In genomic region chr1:202576816-202577215, GRCh38 we compare ENCODE assay signal across 14 cellular contexts.
DNase-seq lines count a peak whose midpoint lies in the region; ATAC-seq and TF ChIP-seq lines count a peak whose summit lies in the region.
"Had no signal": no experiment of that assay in that cellular context is flagged by ENCODE, and none has a peak within 500 bp of the region (broad histone marks: within the 10 kb centered on the region; RNA-seq: fewer than 3 reads in every experiment).

No MANE protein-coding gene starts in this region.

- TF ChIP-seq POLR2A in breast epithelium (IDR thresholded peaks at IDR 0.05), result no peak

- H3K27me3 ChIP-seq in breast epithelium, result no peaks in the 10 kb centered on the region
- no peaks in the 10 kb centered on the region for H3K27me3 ChIP-seq in upper lobe of right lung
- H3K27me3 ChIP-seq: testis had no signal

- H3K4me3 ChIP-seq in breast epithelium, result no peak overlapping the region
- H3K4me3 ChIP-seq in upper lobe of right lung, result no peak overlapping the region
- H3K4me3 ChIP-seq: testis had no signal

- TF ChIP-seq CTCF in breast epithelium (IDR thresholded peaks at IDR 0.05) (no peak), upper lobe of right lung (IDR thresholded peaks at IDR 0.05) (no peak)

- no peaks in the 10 kb centered on the region for H3K9me3 ChIP-seq in breast epithelium
- H3K9me3 ChIP-seq in upper lobe of right lung, result no peaks in the 10 kb centered on the region
- H3K9me3 ChIP-seq: testis had no signal

- H3K36me3 ChIP-seq in breast epithelium (no peaks in the 10 kb centered on the region), upper lobe of right lung (peaks cover 26% of the 10 kb centered on the region)

- intact Hi-C loops in breast epithelium (cut with DNase I; ENCODE audit: low total_unique reads), result no loop called here
- intact Hi-C loops in upper lobe of right lung (cut with DNase I), result no loop called here

- H3K27ac ChIP-seq in breast epithelium (peak overlapping the region; percentile 49 to 78), upper lobe of right lung (no peak overlapping the region)
- H3K27ac ChIP-seq: 22Rv1, testis had no signal

- DNase-seq in DMS 273 (lab: John Stamatoyannopoulos, UW; ENCODE audit: unreplicated experiment) (peak; percentile 37), DMS 273 treated with DMSO at 0.1 percent for 48 hours (lab: John Stamatoyannopoulos, UW) (no peak), breast epithelium (ENCODE audit: low spot score in 2 of 2) (peak in 1 of 2 donors; percentile 65), lung microvascular endothelial cell (ENCODE audit: low read depth in 2 of 2) (peak; percentile 53 to 63), upper lobe of right lung (no peak)
- no peak for DNase-seq in activated effector memory CD4-positive, alpha-beta T cell treated with Interleukin-2 at 50 U/mL for 16 hours
- DNase-seq: NCI-H146; stimulated activated CD4-positive, alpha-beta T cell treated with anti-CD3 and anti-CD28 coated beads, Interleukin-12 subunit alpha, Interleukin-12 subunit beta, amount 100 ng/mL, for 4 hours; SW 1271; testis had no signal

- ATAC-seq in upper lobe of right lung (peak; percentile 42), HG03108 (IDR thresholded peaks at IDR 0.05; ENCODE audit: unreplicated experiment) (no peak), GM21423 (IDR thresholded peaks at IDR 0.05; ENCODE audit: unreplicated experiment) (no peak)
- ATAC-seq: activated T-helper 17 cell treated with anti-CD3 and anti-CD28 coated beads, Interleukin-2, amount 50 U/mL, for 72 hours had no signal

- H3K4me1 ChIP-seq in breast epithelium (peaks cover 0 to 24% of the 10 kb centered on the region in 2 donors), upper lobe of right lung (peaks cover 33% of the 10 kb centered on the region)
- H3K4me1 ChIP-seq: testis had no signal

Comparison
In these comparisons a context has a peak if more than half of its experiments do, and no peak if none do; other contexts are left out.
1. DNase-seq: peak in DMS 273 (single experiment) and lung microvascular endothelial cell (2 of 2); none in DMS 273 treated with DMSO at 0.1 percent for 48 hours (single experiment), upper lobe of right lung (single experiment) and activated effector memory CD4-positive, alpha-beta T cell treated with Interleukin-2 at 50 U/mL for 16 hours (single experiment).